1 cellular context compared by ENCODE assay signal in genomic region chr17:197352-197751, GRCh38.
TF ChIP-seq lines count a peak whose summit lies in the region.

No MANE protein-coding gene starts in this region.

TF ChIP-seq in H1, 55 proteins besides CTCF, POLR2A, EP300 and RAD21 (continued from another document):
- TF ChIP-seq NRF1 (IDR thresholded peaks at IDR 0.05; ENCODE audit: low read depth, low read length) (no peak), TEAD4 (IDR thresholded peaks at IDR 0.05; ENCODE audit: low read depth, low read length) (no peak), MAX (IDR thresholded peaks at IDR 0.05) (no peak), ASH2L (IDR thresholded peaks at IDR 0.05; ENCODE audit: low read length) (no peak), SP1 (IDR thresholded peaks at IDR 0.05; ENCODE audit: low read depth, low read length) (no peak)
TF ChIP-seq in H1: peak in this region for 0.
